Comparison of ENCODE assay signal across 34 cellular contexts in genomic region chr4:158756588-158756987, GRCh38.
"Had no signal": no experiment of that assay in that cellular context is flagged by ENCODE, and none has a peak within 500 bp of the region (broad histone marks: within the 10 kb centered on the region; RNA-seq: fewer than 3 reads in every experiment).

No MANE protein-coding gene starts in this region.

- H3K36me3 ChIP-seq: MG63 had no signal

- H3K27me3 ChIP-seq: MG63 had no signal

- DNase-seq: Karpas-422, Kasumi-1, MG63, MM.1S, NCI-H1048, NCI-H1092, NCI-H1092 treated with DMSO at 0.1 percent for 48 hours, NCI-H1105, NCI-H1105 treated with DMSO at 0.1 percent for 48 hours, NCI-H1417, NCI-H1417 treated with DMSO at 0.1 percent for 48 hours, NCI-H1436, NCI-H1436 treated with DMSO at 0.1 percent for 48 hours, NCI-H146, NCI-H1694, NCI-H1694 treated with DMSO at 0.1 percent for 48 hours, NCI-H187, NCI-H187 treated with DMSO at 0.1 percent for 48 hours, NCI-H1930, NCI-H2029, NCI-H2029 treated with DMSO at 0.1 percent for 48 hours, NCI-H2081, NCI-H2081 treated with DMSO at 0.1 percent for 48 hours, NCI-H2107, NCI-H2171, NCI-H2171 treated with DMSO at 0.1 percent for 48 hours, NCI-H2227 treated with DMSO at 0.1 percent for 48 hours, NCI-H226, NCI-H345, NCI-H446, NCI-H446 treated with DMSO at 0.1 percent for 48 hours, NCI-H510A, NCI-H510A treated with DMSO at 0.1 percent for 48 hours, NCI-H524 had no signal

- H3K4me3 ChIP-seq: MG63 had no signal

- H3K9me3 ChIP-seq: MG63 had no signal
